22 cellular contexts compared by ENCODE assay signal in the genomic region with DNA sequence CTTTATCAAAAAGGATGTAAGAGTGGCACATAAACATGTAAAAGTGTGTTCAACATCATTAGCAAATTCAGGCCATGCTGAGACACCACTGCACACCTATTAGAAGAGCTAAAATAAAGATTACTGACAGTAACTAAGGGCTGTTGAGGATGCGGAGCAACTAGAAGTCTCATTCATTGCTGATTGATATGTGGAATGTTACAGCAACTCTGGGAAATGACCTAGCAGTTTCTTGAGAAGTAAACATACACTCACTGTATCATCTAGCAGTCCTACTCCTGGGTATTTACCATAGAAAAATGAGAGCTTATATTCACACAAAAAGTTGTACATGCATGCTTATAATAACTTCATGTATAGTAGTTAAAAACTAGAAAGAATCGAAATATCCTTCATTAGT.
DNase-seq lines count a peak whose midpoint lies in the region; ATAC-seq lines count a peak whose summit lies in the region.
"Had no signal": no experiment of that assay in that cellular context is flagged by ENCODE, and none has a peak within 500 bp of the region (broad histone marks: within the 10 kb centered on the region; RNA-seq: fewer than 3 reads in every experiment).

No MANE protein-coding gene starts in this region.

- intact Hi-C loops in left colon (cut with DNase I, micrococcal nuclease), result no loop called here

- H3K27me3 Mint-ChIP-seq in activated T-cell treated with anti-CD3 and anti-CD28 coated beads, Interleukin-2, amount 50 U/mL, for 72 hours (ENCODE audit: low read depth), result no peaks in the 10 kb centered on the region
- H3K27me3 Mint-ChIP-seq in T-helper 17 cell (no peaks in the 10 kb centered on the region), memory B cell (no peaks in the 10 kb centered on the region)
- H3K27me3 Mint-ChIP-seq: CD4-positive, alpha-beta T cell; IgD-negative memory B cell had no signal

- ATAC-seq in activated T-cell treated with anti-CD3 and anti-CD28 coated beads, Interleukin-2, amount 50 U/mL, for 72 hours (replicated peaks in 1 of 2), result peak in 1 of 2 donors; percentile 60
- ATAC-seq in T-helper 17 cell (no peak), memory B cell (ENCODE audit: low read depth) (no peak), left colon (no peak), HG03039 (IDR thresholded peaks at IDR 0.05; ENCODE audit: unreplicated experiment) (no peak)

- peak overlapping the region in 1 of 2 donors; percentile 38 for H3K4me3 Mint-ChIP-seq in activated T-cell treated with anti-CD3 and anti-CD28 coated beads, Interleukin-2, amount 50 U/mL, for 72 hours
- H3K4me3 Mint-ChIP-seq in T-helper 17 cell, result no peak overlapping the region
- no peak overlapping the region for H3K4me3 Mint-ChIP-seq in memory B cell
- H3K4me3 Mint-ChIP-seq: CD4-positive, alpha-beta T cell; HFFc6; IgD-negative memory B cell had no signal

- H3K27ac Mint-ChIP-seq in activated T-cell treated with anti-CD3 and anti-CD28 coated beads, Interleukin-2, amount 50 U/mL, for 72 hours, result peak overlapping the region; percentile 91
- H3K27ac Mint-ChIP-seq in T-helper 17 cell (peak overlapping the region; percentile 70), memory B cell (peak overlapping the region; percentile 47)
- H3K27ac Mint-ChIP-seq: CD4-positive, alpha-beta T cell; HFFc6 had no signal

- H3K9me3 Mint-ChIP-seq in activated T-cell treated with anti-CD3 and anti-CD28 coated beads, Interleukin-2, amount 50 U/mL, for 72 hours, result peaks cover 0 to 3% of the 10 kb centered on the region in 2 donors
- peaks cover 6% of the 10 kb centered on the region for H3K9me3 Mint-ChIP-seq in memory B cell
- H3K9me3 Mint-ChIP-seq: HFFc6 had no signal

- peaks cover 12 to 19% of the 10 kb centered on the region in 2 donors for H3K36me3 Mint-ChIP-seq in activated T-cell treated with anti-CD3 and anti-CD28 coated beads, Interleukin-2, amount 50 U/mL, for 72 hours (ENCODE audit: insufficient read depth in 2 of 2)
- H3K36me3 Mint-ChIP-seq in T-helper 17 cell (ENCODE audit: low read depth) (peaks cover 5% of the 10 kb centered on the region), memory B cell (peaks cover 31% of the 10 kb centered on the region)

- no peaks in the 10 kb centered on the region for H3K9me3 ChIP-seq in T-helper 17 cell (ENCODE audit: control insufficient read depth, low read length, poor library complexity, severe bottlenecking)
- H3K9me3 ChIP-seq: HAP-1 had no signal

- no peak for DNase-seq in activated T-cell treated with anti-CD3 and anti-CD28 coated beads, Interleukin-2, amount 50 U/mL, for 72 hours
- DNase-seq in activated T-cell treated with anti-CD3 and anti-CD28 coated beads, Interleukin-2, amount 50 U/mL, for 1 hour, result no peak
- no peak for DNase-seq in T-helper 17 cell
- DNase-seq in memory B cell (ENCODE audit: low spot score in 2 of 2), result no peak
- DNase-seq in left colon, result no peak
- DNase-seq in activated naive CD4-positive, alpha-beta T cell (lab: John Stamatoyannopoulos, UW), result no peak
- DNase-seq: CD4-positive, alpha-beta T cell; COR-L47; GM23248; HFFc6; NCI-H1092 treated with DMSO at 0.1 percent for 48 hours; NCI-H1436; NCI-H187; NCI-H2081 treated with DMSO at 0.1 percent for 48 hours; NCI-H2171; NCI-H226; NCI-H510A; NCI-H69; SIG-M5 had no signal

- peaks cover 24% of the 10 kb centered on the region for H3K4me1 Mint-ChIP-seq in activated T-cell treated with anti-CD3 and anti-CD28 coated beads, Interleukin-2, amount 50 U/mL, for 72 hours (ENCODE audit: low read depth)
- H3K4me1 Mint-ChIP-seq in T-helper 17 cell, result peaks cover 33% of the 10 kb centered on the region
- peaks cover 16% of the 10 kb centered on the region for H3K4me1 Mint-ChIP-seq in memory B cell
